Comparison of ENCODE assay signal across 21 cellular contexts in genomic region chr7:46391215-46391614, GRCh38.
DNase-seq lines count a peak whose midpoint lies in the region; ATAC-seq and TF ChIP-seq lines count a peak whose summit lies in the region.
"Had no signal": no experiment of that assay in that cellular context is flagged by ENCODE, and none has a peak within 500 bp of the region (broad histone marks: within the 10 kb centered on the region; RNA-seq: fewer than 3 reads in every experiment).

No MANE protein-coding gene starts in this region.

- H3K27me3 ChIP-seq in GM23248 (replicated peaks; ENCODE audit: insufficient read depth) (no peaks in the 10 kb centered on the region), muscle layer of colon (ENCODE audit: control insufficient read depth in 1 of 2, insufficient read depth in 2 of 2, low read length in 2 of 2) (no peaks in the 10 kb centered on the region), transverse colon (no peaks in the 10 kb centered on the region), neuronal stem cell (ENCODE audit: control insufficient read depth in 3 of 3, insufficient read depth in 3 of 3, low read depth in 1 of 3, low read length in 3 of 3) (peaks cover 0 to 3% (median 0%) of the 10 kb centered on the region in 3 experiments)
- H3K27me3 ChIP-seq: colonic mucosa, gastroesophageal sphincter had no signal

- no peaks in the 10 kb centered on the region for H3K79me1 ChIP-seq in neuronal stem cell (ENCODE audit: low read depth, low read length)

- H4K8ac ChIP-seq in neuronal stem cell (ENCODE audit: low read depth, low read length): no peak overlapping the region

- peaks cover 13% of the 10 kb centered on the region for H3F3A ChIP-seq in GM23248 (ENCODE audit: insufficient read depth)

- no peak overlapping the region for H3K4me3 ChIP-seq in GM23248
- H3K4me3 ChIP-seq in astrocyte of the spinal cord (ENCODE audit: low read depth, low read length): no peak overlapping the region
- H3K4me3 ChIP-seq in muscle layer of colon (ENCODE audit: low read depth in 1 of 2, low read length in 2 of 2): peak overlapping the region in 1 of 2 donors; percentile 10
- no peak overlapping the region for H3K4me3 ChIP-seq in transverse colon
- no peak overlapping the region for H3K4me3 ChIP-seq in neuronal stem cell (ENCODE audit: low read length in 2 of 2)
- H3K4me3 ChIP-seq: colonic mucosa, gastroesophageal sphincter had no signal

- H3K36me3 ChIP-seq in GM23248 (ENCODE audit: low read depth): no peaks in the 10 kb centered on the region
- H3K36me3 ChIP-seq in muscle layer of colon (ENCODE audit: insufficient read depth, low read length): no peaks in the 10 kb centered on the region
- no peaks in the 10 kb centered on the region for H3K36me3 ChIP-seq in transverse colon
- H3K36me3 ChIP-seq in neuronal stem cell (replicated peaks in 1 of 2; ENCODE audit: control insufficient read depth in 2 of 2, insufficient read depth in 2 of 2, low read length in 2 of 2): no peaks in the 10 kb centered on the region
- H3K36me3 ChIP-seq: colonic mucosa, gastroesophageal sphincter had no signal

- no peak for TF ChIP-seq EP300 in transverse colon (IDR thresholded peaks at IDR 0.05; ENCODE audit: low read depth)

- H3K9me3 ChIP-seq in GM23248 (ENCODE audit: low read depth): no peaks in the 10 kb centered on the region
- no peaks in the 10 kb centered on the region for H3K9me3 ChIP-seq in muscle layer of colon (ENCODE audit: low read length)
- no peaks in the 10 kb centered on the region for H3K9me3 ChIP-seq in transverse colon
- H3K9me3 ChIP-seq in neuronal stem cell (replicated peaks in 1 of 2; ENCODE audit: control insufficient read depth in 2 of 2, insufficient read depth in 1 of 2, low read depth in 1 of 2, low read length in 2 of 2): no peaks in the 10 kb centered on the region
- H3K9me3 ChIP-seq: colonic mucosa, gastroesophageal sphincter had no signal

- H3K9me2 ChIP-seq in GM23248 (ENCODE audit: insufficient read depth): no peaks in the 10 kb centered on the region

- no peak overlapping the region for H3K18ac ChIP-seq in neuronal stem cell (ENCODE audit: low read length)

- H3K4ac ChIP-seq in neuronal stem cell (ENCODE audit: low read length): no peak overlapping the region

- in situ Hi-C loops in GM23248 (cut with MboI): no loop called here
- in situ Hi-C loops in astrocyte of the spinal cord (cut with HindIII; ENCODE audit: low sequenced_read_pairs): no loop called here
- in situ Hi-C loops in transverse colon (cut with MboI; ENCODE audit: low pct_ligation_motif_present in 1 of 4, low pct_unique_long_range_greater_than_20kb in 1 of 4, low sequenced_read_pairs in 3 of 4): no loop called here

- no peaks in the 10 kb centered on the region for H3K79me2 ChIP-seq in GM23248 (ENCODE audit: insufficient read depth)

- H2AFZ ChIP-seq in GM23248 (no peak overlapping the region), neuronal stem cell (ENCODE audit: low read length) (no peak overlapping the region)

- no peak overlapping the region for H4K91ac ChIP-seq in neuronal stem cell (ENCODE audit: low read depth, low read length, poor library complexity)

- no peaks in the 10 kb centered on the region for H4K20me1 ChIP-seq in GM23248 (ENCODE audit: insufficient read depth)

- no peak overlapping the region for H2BK12ac ChIP-seq in neuronal stem cell (ENCODE audit: low read length)

- no peak overlapping the region for H2AK5ac ChIP-seq in neuronal stem cell (ENCODE audit: low read depth, low read length)

- TF ChIP-seq CTCF in astrocyte of the spinal cord (IDR thresholded peaks at IDR 0.05; ENCODE audit: low read depth, low read length) (no peak), transverse colon (IDR thresholded peaks at IDR 0.05) (peak in 1 of 5 experiments; percentile 25)

- H3K9ac ChIP-seq in GM23248 (no peak overlapping the region), muscle layer of colon (ENCODE audit: low read length) (no peak overlapping the region), neuronal stem cell (ENCODE audit: low read depth, low read length, poor library complexity) (no peak overlapping the region)

- H3K4me2 ChIP-seq in GM23248 (ENCODE audit: unreplicated experiment): no peak overlapping the region
- H3K4me2 ChIP-seq in neuronal stem cell (ENCODE audit: insufficient read depth, low read length, poor library complexity, severe bottlenecking): no peak overlapping the region

- intact Hi-C loops in transverse colon (cut with DNase I; ENCODE audit: low total_unique reads): loop anchor here (10.0 kb wide), 1 partner anchor 184 kb away; no protein-coding TSS in a partner anchor

- no peak overlapping the region for H3K23ac ChIP-seq in neuronal stem cell (ENCODE audit: low read depth, low read length, poor library complexity)

- WGBS in GM23248 (ENCODE audit: low coverage in 1 of 2, low lambda C conversion rate in 2 of 2, missing lambda C conversion rate in 2 of 2), 2 experiments: 31 to 39% methylated on average over 2 of the region's 2 CpGs
- 32 to 34% methylated on average over 2 of the region's 2 CpGs for WGBS in transverse colon (ENCODE audit: low coverage in 1 of 2), 2 donors
- WGBS in neuronal stem cell (ENCODE audit: extremely low coverage in 2 of 2, insufficient read length in 2 of 2, insufficient replicate concordance in 1 of 2), 2 donors: no CpG with 5 or more reads among the region's 2 CpGs

- H2BK5ac ChIP-seq in neuronal stem cell (ENCODE audit: low read length): no peak overlapping the region

- H3K4me1 ChIP-seq in GM23248 (ENCODE audit: insufficient read depth): peaks cover 21% of the 10 kb centered on the region
- peaks cover 34% of the 10 kb centered on the region for H3K4me1 ChIP-seq in muscle layer of colon (ENCODE audit: insufficient read depth, low read length)
- H3K4me1 ChIP-seq in transverse colon: peaks cover 0 to 15% (median 2%) of the 10 kb centered on the region in 4 donors
- no peaks in the 10 kb centered on the region for H3K4me1 ChIP-seq in neuronal stem cell (ENCODE audit: control insufficient read depth in 2 of 2, insufficient read depth in 1 of 2, low read depth in 1 of 2, low read length in 2 of 2)
- H3K4me1 ChIP-seq: colonic mucosa, gastroesophageal sphincter had no signal

- no peak overlapping the region for H2BK15ac ChIP-seq in neuronal stem cell (ENCODE audit: low read length)

- H3K27ac ChIP-seq in GM23248 (no peak overlapping the region), muscle layer of colon (ENCODE audit: low read depth, low read length) (peak overlapping the region; percentile 57), transverse colon (peak overlapping the region; percentile 41 to 61 (median 44)), neuronal stem cell (replicated peaks; ENCODE audit: low read length) (no peak overlapping the region)
- H3K27ac ChIP-seq: C4-2B, colonic mucosa, gastroesophageal sphincter had no signal

- no peak for TF ChIP-seq POLR2A in transverse colon (IDR thresholded peaks at IDR 0.05)

- no peak for ATAC-seq in GM18520 (IDR thresholded peaks at IDR 0.05; ENCODE audit: unreplicated experiment)
- no peak for ATAC-seq in HG03457 (IDR thresholded peaks at IDR 0.05; ENCODE audit: unreplicated experiment)
- ATAC-seq in GM18517 (IDR thresholded peaks at IDR 0.05; ENCODE audit: unreplicated experiment): no peak
- ATAC-seq: gastroesophageal sphincter, left lobe of liver had no signal

- H3K14ac ChIP-seq in neuronal stem cell (ENCODE audit: low read length): no peak overlapping the region

- peak; percentile 7 for DNase-seq in GM23248
- DNase-seq in astrocyte of the spinal cord (ENCODE audit: low read depth, low spot score): peak; percentile 13
- no peak for DNase-seq in transverse colon
- no peak for DNase-seq in neuronal stem cell (ENCODE audit: low spot score)
- DNase-seq: activated CD4-positive, alpha-beta memory T cell treated with anti-CD3 and anti-CD28 coated beads for 36 hours; activated naive CD4-positive, alpha-beta T cell treated with anti-CD3 and anti-CD28 coated beads, Interleukin-2, amount 10 ng/mL, durations not matched to agents 7 days and 5 days; activated T-cell treated with anti-CD3 and anti-CD28 coated beads, Interleukin-2, amount 50 U/mL, for 24 hours; colonic mucosa; DMS153; NCI-H187 treated with DMSO at 0.1 percent for 48 hours; NCI-H510A; Right ventricle myocardium superior; stimulated activated CD4-positive, alpha-beta T cell treated with anti-CD3 and anti-CD28 coated beads, Interleukin-12 subunit alpha, Interleukin-12 subunit beta, amount 100 ng/mL, for 4 hours; T-helper 1 cell had no signal

- no peak overlapping the region for H2BK120ac ChIP-seq in neuronal stem cell (ENCODE audit: low read depth, low read length)

Comparison
In these comparisons a context has a peak if more than half of its experiments do, and no peak if none do; other contexts are left out.
1. DNase-seq: peak in GM23248 (single experiment) and astrocyte of the spinal cord (single experiment); none in transverse colon (single experiment) and neuronal stem cell (single experiment).
2. H3K27ac ChIP-seq: peak in muscle layer of colon (single experiment) and transverse colon (4 of 4); none in GM23248 (single experiment) and neuronal stem cell (single experiment).